In the genomic region with DNA sequence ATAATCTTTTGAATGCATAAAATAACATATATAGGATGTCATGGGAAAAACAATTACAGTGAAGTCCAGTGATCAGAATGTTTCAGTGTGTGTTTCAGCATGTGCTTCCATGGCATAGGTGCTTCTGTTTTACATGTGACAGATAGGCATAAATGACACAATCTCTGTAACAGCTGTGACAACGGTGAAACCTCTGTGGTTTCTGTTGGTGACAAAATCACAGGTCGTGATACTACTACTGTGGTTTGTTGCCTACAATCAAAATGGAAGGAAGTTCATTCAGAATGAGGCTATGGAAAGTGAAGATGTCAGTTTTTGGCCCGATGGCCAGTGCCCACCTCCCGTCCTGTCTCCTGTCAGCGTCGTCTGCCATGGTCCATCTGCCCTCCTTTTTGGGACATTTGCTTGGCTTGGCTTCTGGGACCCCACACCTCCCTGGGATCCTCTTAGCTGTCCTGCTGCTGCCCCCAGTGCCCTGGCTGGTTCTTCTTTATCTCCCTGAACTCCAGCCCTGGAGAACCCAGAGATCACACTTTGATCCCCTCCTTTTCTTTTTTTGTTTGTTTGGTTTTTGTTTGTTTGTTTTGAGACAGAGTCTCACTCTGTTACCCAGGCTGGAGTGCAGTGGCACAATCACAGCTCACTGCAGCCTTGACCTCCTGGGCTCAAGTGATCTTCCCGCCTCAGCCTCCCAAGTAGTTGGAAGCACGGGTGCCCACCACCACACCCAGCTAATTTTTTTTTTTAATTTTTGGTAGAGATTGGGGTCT, we compare ENCODE assay signal across 8 cellular contexts.
A peak's percentile ranks its signal among the peaks of the same experiment; 100 is the strongest.
DNase-seq lines count a peak whose midpoint lies in the region; ATAC-seq and TF ChIP-seq lines count a peak whose summit lies in the region.

No MANE protein-coding gene starts in this region.

- POLR2A ChIA-PET in PC-9 (lab: Charles Lee; ENCODE audit: unreplicated experiment): interaction anchor here (0.6 kb wide), 2 partner anchors 61 to 171 kb away, joined by 3 to 5 read pairs; no protein-coding TSS in a partner anchor

- H4K20me1 ChIP-seq in PC-9 (ENCODE audit: insufficient read depth): no peaks in the 10 kb centered on the region

- no peaks in the 10 kb centered on the region for H3K9me3 ChIP-seq in PC-9 (ENCODE audit: insufficient read depth, low read depth)

- in situ Hi-C loops in GM13977 (cut with MboI; ENCODE audit: low pct_unique_long_range_greater_than_20kb, low sequenced_read_pairs, unreplicated experiment): no loop called here

- no peak overlapping the region for H3K27ac ChIP-seq in PC-9

- H3F3A ChIP-seq in PC-9 (ENCODE audit: insufficient read depth, low read depth): peaks cover 27% of the 10 kb centered on the region

- DNase-seq in GM13977 (ENCODE audit: low spot score): peak; percentile 52
- DNase-seq in NOMO-1 treated with DMSO at 0.1 percent for 48 hours (lab: John Stamatoyannopoulos, UW; ENCODE audit: unreplicated experiment): peak; percentile 69
- DNase-seq in naive B cell: peak; percentile 38
- DNase-seq in D341Med (ENCODE audit: low spot score): no peak
- no peak for DNase-seq in NCI-H526 (lab: John Stamatoyannopoulos, UW)
- DNase-seq in PC-9: no peak

- intact Hi-C loops in PC-9 (cut with micrococcal nuclease; ENCODE audit: unreplicated experiment): loop anchor here (2.0 kb wide), 1 partner anchor 37 kb away; no protein-coding TSS in a partner anchor

- no peaks in the 10 kb centered on the region for H3K79me2 ChIP-seq in PC-9 (ENCODE audit: low read depth)

- no peak overlapping the region for H3K4me3 ChIP-seq in PC-9

- CTCF ChIA-PET in PC-9 (lab: Charles Lee): no interaction called here

- no peak overlapping the region for H3K4me2 ChIP-seq in PC-9

- H3K4me1 ChIP-seq in PC-9 (replicated peaks; ENCODE audit: insufficient read depth): peaks cover 32% of the 10 kb centered on the region

- peak overlapping the region; percentile 45 to 92 (median 82) for H3K4me3 Mint-ChIP-seq in naive B cell

- H3K36me3 ChIP-seq in PC-9 (ENCODE audit: low read depth): no peaks in the 10 kb centered on the region

- no peaks in the 10 kb centered on the region for H3K9me2 ChIP-seq in PC-9 (ENCODE audit: insufficient read depth)

- no peaks in the 10 kb centered on the region for H3K27me3 ChIP-seq in PC-9 (ENCODE audit: insufficient read depth, low read depth)

- peak; percentile 77 for ATAC-seq in GM21723 (IDR thresholded peaks at IDR 0.05; ENCODE audit: unreplicated experiment)
- ATAC-seq in naive B cell (ENCODE audit: low read depth in 2 of 2): peak; percentile 64 to 75
- no peak for ATAC-seq in GM21423 (IDR thresholded peaks at IDR 0.05; ENCODE audit: unreplicated experiment)

- H3K9me3 Mint-ChIP-seq in naive B cell: no peaks in the 10 kb centered on the region

- peaks cover 38 to 56% (median 40%) of the 10 kb centered on the region in 3 donors for H3K4me1 Mint-ChIP-seq in naive B cell

- no peak overlapping the region for H2AFZ ChIP-seq in PC-9

- BruUV-seq in PC-9 (replicated peaks; lab: Mats Ljungman, UMichigan): no TSS peak

- no peaks in the 10 kb centered on the region for H3K36me3 Mint-ChIP-seq in naive B cell

- TF ChIP-seq CTCF in GM13977 (IDR thresholded peaks at IDR 0.05; ENCODE audit: extremely low read depth, insufficient read depth, missing control alignments) (no peak), PC-9 (conservative IDR thresholded peaks at IDR 0.05) (no peak)

- H3K27me3 Mint-ChIP-seq in naive B cell: no peaks in the 10 kb centered on the region

- H3K27ac Mint-ChIP-seq in naive B cell: peak overlapping the region; percentile 44 to 97 (median 85)

Comparison
In these comparisons a context has a peak if more than half of its experiments do, and no peak if none do; other contexts are left out.
1. DNase-seq: peak in GM13977 (single experiment), NOMO-1 treated with DMSO at 0.1 percent for 48 hours (single experiment) and naive B cell (single experiment); none in D341Med (single experiment), NCI-H526 (0 of 2) and PC-9 (0 of 2).